Comparison of ENCODE assay signal across 1 cellular context in genomic region chr9:134328841-134329575, GRCh38.
A peak's percentile ranks its signal among the peaks of the same experiment; 100 is the strongest.
TF ChIP-seq lines count a peak whose summit lies in the region.

No MANE protein-coding gene starts in this region.

TF ChIP-seq in HepG2, 621 proteins besides CTCF, POLR2A, EP300 and RAD21 (continued from another document and continues in another):
- TF ChIP-seq UBTF (CRISPR knock-in tag; IDR thresholded peaks at IDR 0.05) (peak; percentile 98), MED8 (CRISPR knock-in tag; IDR thresholded peaks at IDR 0.05; ENCODE audit: insufficient replicate concordance) (peak; percentile 9), CBX1 (IDR thresholded peaks at IDR 0.05; ENCODE audit: low read depth) (no peak), SMAD3 (CRISPR knock-in tag; IDR thresholded peaks at IDR 0.05) (no peak), TAF15 (IDR thresholded peaks at IDR 0.05; ENCODE audit: low read depth, low read length, poor library complexity, severe bottlenecking) (no peak), ZNF18 (CRISPR knock-in tag; IDR thresholded peaks at IDR 0.05; ENCODE audit: insufficient replicate concordance) (no peak), NONO (IDR thresholded peaks at IDR 0.05) (no peak), NONO (CRISPR knock-in tag; conservative IDR thresholded peaks at IDR 0.05) (peak; percentile 71), GRHL1 (CRISPR knock-in tag; conservative IDR thresholded peaks at IDR 0.05) (no peak), ZNF616 (CRISPR knock-in tag; IDR thresholded peaks at IDR 0.05; ENCODE audit: low read depth) (no peak; the same call in 1 of the 2 replicates), ZHX2 (IDR thresholded peaks at IDR 0.05; ENCODE audit: low read depth) (0 out of 2 replicates have a peak, but pooled peaks have one; percentile 2), ZHX2 (CRISPR knock-in tag; IDR thresholded peaks at IDR 0.05; ENCODE audit: borderline replicate concordance) (no peak), DMAP1 (CRISPR knock-in tag; IDR thresholded peaks at IDR 0.05) (peak; percentile 68), RBFOX2 (IDR thresholded peaks at IDR 0.05; ENCODE audit: low read depth, low read length) (peak; percentile 89), ZNF510 (CRISPR knock-in tag; IDR thresholded peaks at IDR 0.05; ENCODE audit: low read depth) (no peak; the same call in 1 of the 2 replicates), ZNF530 (CRISPR knock-in tag; IDR thresholded peaks at IDR 0.05; ENCODE audit: low read depth) (no peak), USF2 (IDR thresholded peaks at IDR 0.05; ENCODE audit: low read depth, low read length) (peak; percentile 59), USF2 (CRISPR knock-in tag; IDR thresholded peaks at IDR 0.05; ENCODE audit: borderline replicate concordance) (peak; percentile 91; the same call in 1 of the 2 replicates), ZFP41 (CRISPR knock-in tag; IDR thresholded peaks at IDR 0.05; ENCODE audit: borderline replicate concordance) (no peak), ZNF12 (CRISPR knock-in tag; IDR thresholded peaks at IDR 0.05) (no peak), CHD4 (IDR thresholded peaks at IDR 0.05; ENCODE audit: borderline replicate concordance, low read length) (no peak), MLLT10 (CRISPR knock-in tag; IDR thresholded peaks at IDR 0.05) (no peak), ZNF431 (CRISPR knock-in tag; IDR thresholded peaks at IDR 0.05; ENCODE audit: borderline replicate concordance, low read depth) (no peak), ATF1 (CRISPR knock-in tag; IDR thresholded peaks at IDR 0.05) (no peak), ZMYM3 (CRISPR knock-in tag; IDR thresholded peaks at IDR 0.05) (no peak), ZNF784 (CRISPR knock-in tag; IDR thresholded peaks at IDR 0.05; ENCODE audit: borderline replicate concordance) (no peak), MEIS2 (CRISPR knock-in tag; IDR thresholded peaks at IDR 0.05) (0 out of 2 replicates have a peak, but pooled peaks have one; percentile 12), KMT2A (CRISPR knock-in tag; IDR thresholded peaks at IDR 0.05) (peak; percentile 80), SOX6 (IDR thresholded peaks at IDR 0.05) (no peak), SOX6 (CRISPR knock-in tag; IDR thresholded peaks at IDR 0.05) (peak; percentile 55), TCF7 (IDR thresholded peaks at IDR 0.05; ENCODE audit: low read depth) (no peak), ZNF879 (CRISPR knock-in tag; IDR thresholded peaks at IDR 0.05) (no peak; the same call in 1 of the 2 replicates), ZNF569 (CRISPR knock-in tag; IDR thresholded peaks at IDR 0.05; ENCODE audit: borderline replicate concordance) (no peak), ZMYM2 (CRISPR knock-in tag; IDR thresholded peaks at IDR 0.05) (no peak; the same call in 1 of the 2 replicates), HOMEZ (CRISPR knock-in tag; IDR thresholded peaks at IDR 0.05; ENCODE audit: low read depth) (0 out of 2 replicates have a peak, but pooled peaks have one; percentile 6), SALL1 (CRISPR knock-in tag; IDR thresholded peaks at IDR 0.05) (no peak), ZC3H13 (CRISPR knock-in tag; IDR thresholded peaks at IDR 0.05) (0 out of 2 replicates have a peak, but pooled peaks have one; percentile 52), PRDM4 (CRISPR knock-in tag; IDR thresholded peaks at IDR 0.05; ENCODE audit: borderline replicate concordance) (no peak), ZNF781 (CRISPR knock-in tag; IDR thresholded peaks at IDR 0.05; ENCODE audit: borderline replicate concordance, not compliant biosample characterization) (peak; percentile 24), TOE1 (CRISPR knock-in tag; IDR thresholded peaks at IDR 0.05) (no peak)
